ENCODE assay signal across 34 cellular contexts in genomic region chr6:167709196-167709595, GRCh38.
"Had no signal": no experiment of that assay in that cellular context is flagged by ENCODE, and none has a peak within 500 bp of the region (broad histone marks: within the 10 kb centered on the region; RNA-seq: fewer than 3 reads in every experiment).

No MANE protein-coding gene starts in this region.

- H3K4me3 Mint-ChIP-seq: activated B cell treated with CpG ODN at 0.5 μM for 24 hours; activated CD4-positive, alpha-beta memory T cell treated with anti-CD3 and anti-CD28 coated beads for 36 hours; activated naive CD8-positive, alpha-beta T cell treated with anti-CD3 and anti-CD28 coated beads for 36 hours; activated T-cell treated with anti-CD3 and anti-CD28 coated beads, Interleukin-2, amount 50 U/mL, for 72 hours; activated T-helper 17 cell treated with anti-CD3 and anti-CD28 coated beads, Interleukin-2, amount 50 U/mL, for 72 hours had no signal

- H3K36me3 ChIP-seq: brain microvascular endothelial cell, MG63, SJSA1 had no signal

- DNase-seq: activated B cell treated with CpG ODN at 0.5 μM for 24 hours; activated CD4-positive, alpha-beta memory T cell treated with anti-CD3 and anti-CD28 coated beads for 36 hours; activated CD4-positive, alpha-beta T cell treated with anti-CD3 and anti-CD28 coated beads for 4 hours; activated CD4-positive, alpha-beta T cell treated with anti-CD3 and anti-CD28 coated beads, Interleukin-2, amount 50 U/mL, for 1 hour; activated CD4-positive, CD25-positive, alpha-beta regulatory T cell treated with anti-CD3 and anti-CD28 coated beads, Interleukin-2, amount 50 U/mL, for 72 hours; activated effector memory CD4-positive, alpha-beta T cell treated with anti-CD3 and anti-CD28 coated beads, Interleukin-2, amount 50 U/mL, for 16 hours; activated naive CD4-positive, alpha-beta T cell; activated naive CD4-positive, alpha-beta T cell treated with anti-CD3 and anti-CD28 coated beads, Interleukin-2, amount 50 U/mL, for 16 hours; activated naive CD8-positive, alpha-beta T cell treated with anti-CD3 and anti-CD28 coated beads for 36 hours; activated T-cell treated with anti-CD3 and anti-CD28 coated beads, Interleukin-2, amount 50 U/mL, for 1 hour; activated T-cell treated with anti-CD3 and anti-CD28 coated beads, Interleukin-2, amount 50 U/mL, for 72 hours; amniotic stem cell; aorta; brain microvascular endothelial cell; Kasumi-1; KG1; MG63; NCI-H1048; NCI-H1105 treated with DMSO at 0.1 percent for 48 hours; NCI-H1436; NCI-H1694; NCI-H1930; NCI-H2081 treated with DMSO at 0.1 percent for 48 hours; NCI-H345; NCI-H524 treated with DMSO at 0.1 percent for 48 hours; SHP77 treated with DMSO at 0.1 percent for 48 hours; SW 1271; T-helper 1 cell; T-helper 2 cell; T-helper 9 cell had no signal

- ATAC-seq: activated T-cell treated with anti-CD3 and anti-CD28 coated beads, Interleukin-2, amount 50 U/mL, for 72 hours; activated T-helper 17 cell treated with anti-CD3 and anti-CD28 coated beads, Interleukin-2, amount 50 U/mL, for 72 hours; Panc1 had no signal

- H3K9me3 ChIP-seq: MG63, SJSA1 had no signal

- H3K36me3 Mint-ChIP-seq: activated naive CD8-positive, alpha-beta T cell treated with anti-CD3 and anti-CD28 coated beads for 36 hours had no signal

- H3K27me3 ChIP-seq: brain microvascular endothelial cell, MG63 had no signal

- H3K27ac ChIP-seq: brain microvascular endothelial cell, SJSA1, VCaP had no signal

- H3K27ac Mint-ChIP-seq: activated B cell treated with CpG ODN at 0.5 μM for 24 hours; activated naive CD8-positive, alpha-beta T cell treated with anti-CD3 and anti-CD28 coated beads for 36 hours; activated T-cell treated with anti-CD3 and anti-CD28 coated beads, Interleukin-2, amount 50 U/mL, for 72 hours; activated T-helper 17 cell treated with anti-CD3 and anti-CD28 coated beads, Interleukin-2, amount 50 U/mL, for 72 hours had no signal

- H3K4me3 ChIP-seq: MG63, SJSA1 had no signal

- H3K9me3 Mint-ChIP-seq: activated B cell treated with CpG ODN at 0.5 μM for 24 hours; activated CD4-positive, alpha-beta memory T cell treated with anti-CD3 and anti-CD28 coated beads for 36 hours; activated naive CD8-positive, alpha-beta T cell treated with anti-CD3 and anti-CD28 coated beads for 36 hours; activated T-cell treated with anti-CD3 and anti-CD28 coated beads, Interleukin-2, amount 50 U/mL, for 72 hours; activated T-helper 17 cell treated with anti-CD3 and anti-CD28 coated beads, Interleukin-2, amount 50 U/mL, for 72 hours had no signal
